ENCODE assay signal across 8 cellular contexts in the genomic region with DNA sequence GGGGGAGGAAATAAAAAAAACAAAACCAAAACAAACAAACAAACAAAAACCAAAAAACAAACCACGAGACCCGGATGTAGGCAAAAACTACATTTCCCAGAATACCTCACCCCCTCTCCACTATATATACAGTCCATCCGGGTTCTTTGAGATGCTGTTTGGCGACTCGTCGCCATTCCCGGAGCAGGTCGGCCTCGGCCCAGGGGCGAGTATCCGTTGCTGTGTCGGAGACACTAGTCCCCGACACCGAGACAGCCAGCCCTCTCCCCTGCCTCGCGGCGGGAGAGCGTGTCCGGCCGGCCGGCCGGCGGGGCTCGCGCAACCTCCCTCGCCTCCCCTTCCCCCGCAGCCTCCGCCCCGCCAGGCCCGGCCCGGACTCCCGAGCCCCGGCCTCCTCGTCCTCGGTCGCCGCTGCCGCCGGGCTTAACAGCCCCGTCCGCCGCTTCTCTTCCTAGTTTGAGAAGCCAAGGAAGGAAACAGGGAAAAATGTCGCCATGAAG. TPM values are rescaled to one million over a fixed set of nuclear protein-coding genes. Genes with fewer than 3 reads are reported as not detected.
A peak's percentile ranks its signal among the peaks of the same experiment; 100 is the strongest.
DNase-seq lines count a peak whose midpoint lies in the region; ATAC-seq and TF ChIP-seq lines count a peak whose summit lies in the region.

A gene (plus strand): TSS at position 154 of the 500 bp plus-strand sequence. CDS start 456 bp downstream, outside the sequence.

- H3K36me3 ChIP-seq in esophagus (ENCODE audit: control insufficient read depth in 2 of 2, insufficient read depth in 2 of 2, low read length in 1 of 2): no peaks in the 10 kb centered on the region

- TF ChIP-seq CTCF in Calu3 (IDR thresholded peaks at IDR 0.05; ENCODE audit: unreplicated experiment): no peak

- peak within 1 kb of the TSS; percentile 96 for H3K27ac Mint-ChIP-seq in Calu3 (ENCODE audit: unreplicated experiment)

- 0% methylated on average over 34 to 43 of the region's 43 CpGs for WGBS in esophagus, 2 donors

- H3K4me1 ChIP-seq in esophagus (ENCODE audit: control insufficient read depth in 2 of 2, insufficient read depth in 2 of 2, low read length in 1 of 2): peaks cover 3 to 5% of the 10 kb centered on the region in 2 donors

- peaks cover 46% of the 10 kb centered on the region for H3K36me3 Mint-ChIP-seq in Calu3 (ENCODE audit: insufficient read depth, unreplicated experiment)
- peaks cover 7% of the 10 kb centered on the region for H3K36me3 Mint-ChIP-seq in activated T-cell treated with anti-CD3 and anti-CD28 coated beads, Interleukin-2, amount 50 U/mL, for 4 hours (ENCODE audit: insufficient read depth)

- no peaks in the 10 kb centered on the region for H3K9me3 ChIP-seq in esophagus (ENCODE audit: control insufficient read depth in 2 of 2, insufficient read depth in 1 of 2, low read depth in 1 of 2, low read length in 1 of 2)

- BruUV-seq in Calu3 (replicated peaks; lab: Mats Ljungman, UMichigan): no TSS peak

- peak; percentile 60 for ATAC-seq in GM21515 (IDR thresholded peaks at IDR 0.05; ENCODE audit: unreplicated experiment)
- peak; percentile 75 to 76 for ATAC-seq in activated T-cell treated with anti-CD3 and anti-CD28 coated beads, Interleukin-2, amount 50 U/mL, for 4 hours

- H3K4me3 Mint-ChIP-seq in Calu3 (ENCODE audit: low read depth, unreplicated experiment): peak within 1 kb of the TSS; percentile 98
- peak within 1 kb of the TSS; percentile 95 for H3K4me3 Mint-ChIP-seq in activated T-cell treated with anti-CD3 and anti-CD28 coated beads, Interleukin-2, amount 50 U/mL, for 4 hours

- H3K4me1 Mint-ChIP-seq in Calu3 (ENCODE audit: low read depth, unreplicated experiment): peaks cover 18% of the 10 kb centered on the region
- H3K4me1 Mint-ChIP-seq in activated T-cell treated with anti-CD3 and anti-CD28 coated beads, Interleukin-2, amount 50 U/mL, for 4 hours (ENCODE audit: low read depth): peaks cover 52% of the 10 kb centered on the region

- intact Hi-C loops in Calu3 (cut with micrococcal nuclease; ENCODE audit: unreplicated experiment): no loop called here

- H3K27me3 Mint-ChIP-seq in Calu3 (ENCODE audit: unreplicated experiment): no peaks in the 10 kb centered on the region
- no peaks in the 10 kb centered on the region for H3K27me3 Mint-ChIP-seq in activated T-cell treated with anti-CD3 and anti-CD28 coated beads, Interleukin-2, amount 50 U/mL, for 4 hours (ENCODE audit: low read depth)

- CTCF ChIA-PET in Calu3 (lab: Charles Lee): no interaction called here

- peak within 1 kb of the TSS; percentile 77 for H3K4me3 ChIP-seq in Jurkat, Clone E6-1 (ENCODE audit: low read length)
- H3K4me3 ChIP-seq in esophagus (ENCODE audit: low read depth in 1 of 2, low read length in 2 of 2): peak within 1 kb of the TSS; percentile 84 to 89

- H3K9me3 Mint-ChIP-seq in Calu3 (ENCODE audit: low read depth, unreplicated experiment): no peaks in the 10 kb centered on the region
- no peaks in the 10 kb centered on the region for H3K9me3 Mint-ChIP-seq in activated T-cell treated with anti-CD3 and anti-CD28 coated beads, Interleukin-2, amount 50 U/mL, for 4 hours

- peak within 1 kb of the TSS; percentile 83 to 99 for H3K27ac ChIP-seq in esophagus (ENCODE audit: low read depth in 2 of 2, low read length in 1 of 2)

- H3K27me3 ChIP-seq in esophagus (ENCODE audit: control insufficient read depth in 1 of 2, insufficient read depth in 2 of 2, low read length in 2 of 2): no peaks in the 10 kb centered on the region

- DNase-seq in Calu3 (peak; percentile 80), mucosa of gallbladder (ENCODE audit: low spot score) (peak; percentile 80)
- peak; percentile 92 for DNase-seq in Jurkat, Clone E6-1 (ENCODE audit: low read depth, low spot score)
- peak; percentile 60 for DNase-seq in activated T-cell treated with anti-CD3 and anti-CD28 coated beads, Interleukin-2, amount 50 U/mL, for 4 hours
- DNase-seq in stimulated activated CD8-positive, alpha-beta memory T cell treated with anti-CD3 and anti-CD28 coated beads, Interleukin-4, amount 100 ng/mL, for 24 hours (ENCODE audit: low read depth): peak; percentile 44

TF ChIP-seq in PFSK-1, 5 proteins besides CTCF, POLR2A, EP300 and RAD21:
- TF ChIP-seq SIN3A (IDR thresholded peaks at IDR 0.05; ENCODE audit: borderline replicate concordance, insufficient read depth, low read length): no peak
- peak; percentile 66; the same call in 1 of the 2 replicates for TF ChIP-seq TAF1 (IDR thresholded peaks at IDR 0.05; ENCODE audit: borderline replicate concordance, insufficient read depth, low read length)
- TF ChIP-seq, protein P1, sequence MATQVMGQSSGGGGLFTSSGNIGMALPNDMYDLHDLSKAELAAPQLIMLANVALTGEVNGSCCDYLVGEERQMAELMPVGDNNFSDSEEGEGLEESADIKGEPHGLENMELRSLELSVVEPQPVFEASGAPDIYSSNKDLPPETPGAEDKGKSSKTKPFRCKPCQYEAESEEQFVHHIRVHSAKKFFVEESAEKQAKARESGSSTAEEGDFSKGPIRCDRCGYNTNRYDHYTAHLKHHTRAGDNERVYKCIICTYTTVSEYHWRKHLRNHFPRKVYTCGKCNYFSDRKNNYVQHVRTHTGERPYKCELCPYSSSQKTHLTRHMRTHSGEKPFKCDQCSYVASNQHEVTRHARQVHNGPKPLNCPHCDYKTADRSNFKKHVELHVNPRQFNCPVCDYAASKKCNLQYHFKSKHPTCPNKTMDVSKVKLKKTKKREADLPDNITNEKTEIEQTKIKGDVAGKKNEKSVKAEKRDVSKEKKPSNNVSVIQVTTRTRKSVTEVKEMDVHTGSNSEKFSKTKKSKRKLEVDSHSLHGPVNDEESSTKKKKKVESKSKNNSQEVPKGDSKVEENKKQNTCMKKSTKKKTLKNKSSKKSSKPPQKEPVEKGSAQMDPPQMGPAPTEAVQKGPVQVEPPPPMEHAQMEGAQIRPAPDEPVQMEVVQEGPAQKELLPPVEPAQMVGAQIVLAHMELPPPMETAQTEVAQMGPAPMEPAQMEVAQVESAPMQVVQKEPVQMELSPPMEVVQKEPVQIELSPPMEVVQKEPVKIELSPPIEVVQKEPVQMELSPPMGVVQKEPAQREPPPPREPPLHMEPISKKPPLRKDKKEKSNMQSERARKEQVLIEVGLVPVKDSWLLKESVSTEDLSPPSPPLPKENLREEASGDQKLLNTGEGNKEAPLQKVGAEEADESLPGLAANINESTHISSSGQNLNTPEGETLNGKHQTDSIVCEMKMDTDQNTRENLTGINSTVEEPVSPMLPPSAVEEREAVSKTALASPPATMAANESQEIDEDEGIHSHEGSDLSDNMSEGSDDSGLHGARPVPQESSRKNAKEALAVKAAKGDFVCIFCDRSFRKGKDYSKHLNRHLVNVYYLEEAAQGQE (IDR thresholded peaks at IDR 0.05; ENCODE audit: insufficient read depth in 1 of 2, low read depth in 2 of 2, low read length in 2 of 2): no peak
- TF ChIP-seq POLR2AphosphoS5 (IDR thresholded peaks at IDR 0.05; ENCODE audit: low read depth, low read length): peak; percentile 95
- TF ChIP-seq FOXP2 (optimal IDR thresholded peaks at IDR 0.05; ENCODE audit: borderline replicate concordance, extremely low read depth, extremely low read length, insufficient read depth): no peak

RNA-seq across cellular contexts. Expression of the gene that starts here (rescaled TPM):
- total RNA-seq in Calu3 (2022): 172 and 206 TPM in 2 replicates
- polyA plus RNA-seq in Jurkat, Clone E6-1 (2012; ENCODE audit: insufficient read depth, insufficient read length): 185 TPM
- polyA plus RNA-seq in PFSK-1 (2012; ENCODE audit: insufficient read length, low read depth): 128 TPM
- total RNA-seq in activated T-cell treated with anti-CD3 and anti-CD28 coated beads, Interleukin-2, amount 50 U/mL, for 4 hours: 100 to 1,000 TPM; 152 to 169 (median 161) TPM
- 100 to 1,000 TPM; 110 to 288 TPM for polyA plus RNA-seq in esophagus
- total RNA-seq in mucosa of gallbladder: 195 TPM

Comparison
In these comparisons a context has a peak if more than half of its experiments do, and no peak if none do; other contexts are left out.
1. Peak in every context shown above with its lines: DNase-seq, ATAC-seq, H3K4me3 ChIP-seq and H3K27ac ChIP-seq.